Comparison of ENCODE assay signal across 17 cellular contexts in the genomic region with DNA sequence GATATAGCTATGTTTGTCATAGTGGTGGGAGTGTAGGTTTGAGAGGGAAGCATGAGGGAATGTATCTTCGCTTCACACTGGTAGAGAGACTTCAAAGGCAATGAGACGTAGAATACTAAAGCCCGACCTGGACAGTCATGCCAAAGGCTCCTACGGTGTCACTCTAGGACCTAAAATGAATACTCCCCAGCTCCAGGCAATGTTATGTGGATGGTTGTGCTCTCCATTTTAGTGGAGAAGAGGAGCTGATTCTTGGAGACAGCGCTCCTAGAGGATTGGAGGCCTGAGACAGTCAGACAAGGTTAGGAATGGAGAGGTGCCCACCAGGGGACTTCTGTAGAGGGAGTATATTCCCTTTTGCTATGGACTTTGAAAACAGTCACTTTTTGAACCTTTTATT.
DNase-seq lines count a peak whose midpoint lies in the region; ATAC-seq, FAIRE-seq and TF ChIP-seq lines count a peak whose summit lies in the region.
"Had no signal": no experiment of that assay in that cellular context is flagged by ENCODE, and none has a peak within 500 bp of the region (broad histone marks: within the 10 kb centered on the region; RNA-seq: fewer than 3 reads in every experiment).

No MANE protein-coding gene starts in this region.

- ATAC-seq in HepG2 = no peak
- no peak for ATAC-seq in right lobe of liver

- intact Hi-C loops in HepG2 (cut with micrococcal nuclease; ENCODE audit: unreplicated experiment) (no loop called here), right lobe of liver (cut with DNase I) (no loop called here), esophagus muscularis mucosa (cut with DNase I) (no loop called here)

- BruUV-seq in HepG2 (replicated peaks; lab: Mats Ljungman, UMichigan) = no TSS peak

- H3K4me2 ChIP-seq in HepG2 (ENCODE audit: low read depth, low read length) = no peak overlapping the region
- H3K4me2 ChIP-seq: BLaER1 had no signal

- DNase-seq in HepG2 (ENCODE audit: low spot score) (no peak), right lobe of liver (no peak), WERI-Rb-1 (no peak), esophagus muscularis mucosa (ENCODE audit: extremely low spot score) (peak; percentile 47), T-helper 1 cell (no peak), hepatic stellate cell (ENCODE audit: low spot score) (no peak), hypothalamus (lab: John Stamatoyannopoulos, UW) (no peak), NCI-H146 (lab: John Stamatoyannopoulos, UW) (no peak)
- DNase-seq: 8988T; AML-193; CD4-positive, alpha-beta T cell; DMS153; GF-D8; GOT3; H9 had no signal

- H3K4me3 ChIP-seq in HepG2 (replicated peaks in 1 of 3; ENCODE audit: insufficient read depth in 1 of 3, low read depth in 2 of 3, low read length in 3 of 3) = no peak overlapping the region
- H3K4me3 ChIP-seq in right lobe of liver = no peak overlapping the region
- no peak overlapping the region for H3K4me3 ChIP-seq in WERI-Rb-1 (ENCODE audit: low read depth, low read length)
- H3K4me3 ChIP-seq in esophagus muscularis mucosa = no peak overlapping the region
- H3K4me3 ChIP-seq: BLaER1 had no signal

- in situ Hi-C loops in HepG2 (cut with HindIII; ENCODE audit: extremely low pct_ligation_motif_present, low pct_unique_long_range_greater_than_20kb) = no loop called here

- FAIRE-seq in HepG2 (lab: Jason Lieb, UNC) = no peak
- FAIRE-seq: GM19239 had no signal

- H3K9ac ChIP-seq in HepG2 (ENCODE audit: insufficient read depth, low read depth, low read length) = no peak overlapping the region
- H3K9ac ChIP-seq: BLaER1 had no signal

- no peak for TF ChIP-seq RAD21 in HepG2 (CRISPR knock-in tag; IDR thresholded peaks at IDR 0.05)

- TF ChIP-seq CTCF in HepG2 (CRISPR knock-in tag; IDR thresholded peaks at IDR 0.05) (no peak), right lobe of liver (IDR thresholded peaks at IDR 0.05) (no peak), WERI-Rb-1 (IDR thresholded peaks at IDR 0.05; ENCODE audit: low read depth, low read length) (no peak), esophagus muscularis mucosa (IDR thresholded peaks at IDR 0.05) (no peak)

- H3K9me3 ChIP-seq in HepG2 (ENCODE audit: low read length) (no peaks in the 10 kb centered on the region), right lobe of liver (no peaks in the 10 kb centered on the region), WERI-Rb-1 (ENCODE audit: severe bottlenecking) (peaks cover 35% of the 10 kb centered on the region), esophagus muscularis mucosa (no peaks in the 10 kb centered on the region)
- H3K9me3 ChIP-seq: BLaER1 had no signal

- POLR2A ChIA-PET in HepG2 (lab: Yijun Ruan, JAX) = no interaction called here

- H2AFZ ChIP-seq in HepG2 (ENCODE audit: low read length) = no peak overlapping the region

- no peaks in the 10 kb centered on the region for H4K20me1 ChIP-seq in HepG2 (ENCODE audit: insufficient read depth, low read length)
- H4K20me1 ChIP-seq: BLaER1 had no signal

- no peak overlapping the region for H3K27ac ChIP-seq in HepG2 (ENCODE audit: extremely low read length, insufficient read depth, low read length)
- H3K27ac ChIP-seq in right lobe of liver = no peak overlapping the region
- H3K27ac ChIP-seq in WERI-Rb-1 = peak overlapping the region; percentile 65
- H3K27ac ChIP-seq in esophagus muscularis mucosa (replicated peaks in 1 of 4) = no peak overlapping the region
- H3K27ac ChIP-seq: BLaER1 had no signal

- TF ChIP-seq POLR2A in HepG2 (IDR thresholded peaks at IDR 0.05; ENCODE audit: insufficient read depth in 1 of 2, low read depth in 2 of 2, low read length in 2 of 2) (no peak), right lobe of liver (IDR thresholded peaks at IDR 0.05) (no peak), esophagus muscularis mucosa (IDR thresholded peaks at IDR 0.05; ENCODE audit: low read depth) (no peak)

- H3K4me1 ChIP-seq in HepG2 (ENCODE audit: insufficient read depth, low read length) = no peaks in the 10 kb centered on the region
- no peaks in the 10 kb centered on the region for H3K4me1 ChIP-seq in right lobe of liver
- H3K4me1 ChIP-seq in esophagus muscularis mucosa = no peaks in the 10 kb centered on the region
- H3K4me1 ChIP-seq: BLaER1 had no signal

- CTCF ChIA-PET in HepG2 (lab: Yijun Ruan, JAX; ENCODE audit: low intra/inter-chr PET ratio, low total read pairs) = no interaction called here

- no peaks in the 10 kb centered on the region for H3K79me2 ChIP-seq in HepG2 (ENCODE audit: insufficient read depth, low read length)

- WGBS in HepG2 (ENCODE audit: low lambda C conversion rate) = 11% methylated on average over 4 of the region's 5 CpGs
- 66% methylated on average over 5 of the region's 5 CpGs for WGBS in right lobe of liver (ENCODE audit: insufficient coverage, low coverage, low lambda C conversion rate, missing lambda C conversion rate)
- 91% methylated on average over 5 of the region's 5 CpGs for WGBS in esophagus muscularis mucosa

- TF ChIP-seq EP300 in HepG2 (IDR thresholded peaks at IDR 0.05; ENCODE audit: low read depth in 2 of 2, low read length in 2 of 2) = no peak
- TF ChIP-seq EP300 in HepG2 (CRISPR knock-in tag; IDR thresholded peaks at IDR 0.05; ENCODE audit: borderline replicate concordance) = no peak
- no peak for TF ChIP-seq EP300 in esophagus muscularis mucosa (IDR thresholded peaks at IDR 0.05)

- H3K27me3 ChIP-seq in HepG2 (ENCODE audit: control insufficient read depth in 1 of 2, insufficient read depth in 2 of 2, low read length in 2 of 2) (peaks cover 0 to 27% of the 10 kb centered on the region in 2 experiments; a peak in 2 of 5 replicates), right lobe of liver (peaks cover 0 to 3% of the 10 kb centered on the region in 2 donors), WERI-Rb-1 (ENCODE audit: insufficient read depth, low read depth, severe bottlenecking) (no peaks in the 10 kb centered on the region), esophagus muscularis mucosa (no peaks in the 10 kb centered on the region)
- H3K27me3 ChIP-seq: BLaER1 had no signal

- H3K36me3 ChIP-seq in HepG2 (replicated peaks in 1 of 2; ENCODE audit: control insufficient read depth in 1 of 2, insufficient read depth in 2 of 2, low read length in 2 of 2) (no peaks in the 10 kb centered on the region), right lobe of liver (no peaks in the 10 kb centered on the region), WERI-Rb-1 (no peaks in the 10 kb centered on the region), esophagus muscularis mucosa (no peaks in the 10 kb centered on the region)
- H3K36me3 ChIP-seq: BLaER1 had no signal

TF ChIP-seq in HepG2, 621 proteins besides CTCF, POLR2A, EP300 and RAD21:
- TF ChIP-seq, protein P1, sequence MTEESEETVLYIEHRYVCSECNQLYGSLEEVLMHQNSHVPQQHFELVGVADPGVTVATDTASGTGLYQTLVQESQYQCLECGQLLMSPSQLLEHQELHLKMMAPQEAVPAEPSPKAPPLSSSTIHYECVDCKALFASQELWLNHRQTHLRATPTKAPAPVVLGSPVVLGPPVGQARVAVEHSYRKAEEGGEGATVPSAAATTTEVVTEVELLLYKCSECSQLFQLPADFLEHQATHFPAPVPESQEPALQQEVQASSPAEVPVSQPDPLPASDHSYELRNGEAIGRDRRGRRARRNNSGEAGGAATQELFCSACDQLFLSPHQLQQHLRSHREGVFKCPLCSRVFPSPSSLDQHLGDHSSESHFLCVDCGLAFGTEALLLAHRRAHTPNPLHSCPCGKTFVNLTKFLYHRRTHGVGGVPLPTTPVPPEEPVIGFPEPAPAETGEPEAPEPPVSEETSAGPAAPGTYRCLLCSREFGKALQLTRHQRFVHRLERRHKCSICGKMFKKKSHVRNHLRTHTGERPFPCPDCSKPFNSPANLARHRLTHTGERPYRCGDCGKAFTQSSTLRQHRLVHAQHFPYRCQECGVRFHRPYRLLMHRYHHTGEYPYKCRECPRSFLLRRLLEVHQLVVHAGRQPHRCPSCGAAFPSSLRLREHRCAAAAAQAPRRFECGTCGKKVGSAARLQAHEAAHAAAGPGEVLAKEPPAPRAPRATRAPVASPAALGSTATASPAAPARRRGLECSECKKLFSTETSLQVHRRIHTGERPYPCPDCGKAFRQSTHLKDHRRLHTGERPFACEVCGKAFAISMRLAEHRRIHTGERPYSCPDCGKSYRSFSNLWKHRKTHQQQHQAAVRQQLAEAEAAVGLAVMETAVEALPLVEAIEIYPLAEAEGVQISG (CRISPR knock-in tag; IDR thresholded peaks at IDR 0.05) = peak; percentile 68; the same call in 1 of the 2 replicates
- no peak for TF ChIP-seq ZNF83 (CRISPR knock-in tag; IDR thresholded peaks at IDR 0.05; ENCODE audit: borderline replicate concordance)
